In genomic region chr11:71466358-71466757, GRCh38 we compare ENCODE assay signal across 22 cellular contexts. TPM values are rescaled to one million over a fixed set of nuclear protein-coding genes. Genes with fewer than 3 reads are reported as not detected.
DNase-seq lines count a peak whose midpoint lies in the region; ATAC-seq, FAIRE-seq and TF ChIP-seq lines count a peak whose summit lies in the region.
"Had no signal": no experiment of that assay in that cellular context is flagged by ENCODE, and none has a peak within 500 bp of the region (broad histone marks: within the 10 kb centered on the region; RNA-seq: fewer than 3 reads in every experiment).

No MANE protein-coding gene starts in this region.

- no peak for ATAC-seq in Right ventricle myocardium superior (ENCODE audit: poor library complexity)
- no peak for ATAC-seq in left ventricle myocardium superior
- ATAC-seq in RWPE2 (ENCODE audit: low read depth), result no peak
- ATAC-seq: A549; CD8-positive, alpha-beta T cell; GM12878; GM23338; HCT116 had no signal

- 87 to 96% (median 91%) methylated on average over 9 of the region's 9 CpGs for WGBS in spleen, 5 donors

- H3K9me3 ChIP-seq in RWPE2 (ENCODE audit: severe bottlenecking) (no peaks in the 10 kb centered on the region), kidney (ENCODE audit: control insufficient read depth in 1 of 2, low read length in 2 of 2) (no peaks in the 10 kb centered on the region), spleen (no peaks in the 10 kb centered on the region)
- H3K9me3 ChIP-seq: A549 had no signal

- no peak for TF ChIP-seq POLR2A in spleen (IDR thresholded peaks at IDR 0.05)

- DNase-seq in Right ventricle myocardium superior, result peak; percentile 9
- DNase-seq in left ventricle myocardium superior, result no peak
- DNase-seq in RWPE2 (ENCODE audit: low spot score), result peak; percentile 31
- peak; percentile 38 for DNase-seq in kidney
- peak; percentile 33 for DNase-seq in spleen
- no peak for DNase-seq in SK-N-DZ (ENCODE audit: low spot score)
- no peak for DNase-seq in NCI-H446 (lab: John Stamatoyannopoulos, UW)
- DNase-seq: CD8-positive, alpha-beta T cell; DMS53; EL; KBM-7; NCI-H1105 treated with DMSO at 0.1 percent for 48 hours; NCI-H1694 treated with DMSO at 0.1 percent for 48 hours; NCI-H510A; NCI-H748 treated with DMSO at 0.1 percent for 48 hours; SHP77 treated with DMSO at 0.1 percent for 48 hours had no signal

- peaks cover 4% of the 10 kb centered on the region; the same call in 1 of the 2 replicates for H3K36me3 ChIP-seq in RWPE2 (ENCODE audit: low read depth)
- H3K36me3 ChIP-seq in kidney (ENCODE audit: control insufficient read depth in 1 of 2, insufficient read depth in 2 of 2, low read length in 2 of 2), result peaks cover under 1 to 6% of the 10 kb centered on the region in 2 donors
- H3K36me3 ChIP-seq in spleen, result peaks cover 0 to 96% (median 54%) of the 10 kb centered on the region in 6 donors

- H3K27me3 ChIP-seq in RWPE2 (ENCODE audit: insufficient read depth, poor library complexity, severe bottlenecking) (no peaks in the 10 kb centered on the region), spleen (replicated peaks in 1 of 7) (no peaks in the 10 kb centered on the region)
- H3K27me3 ChIP-seq: BLaER1 had no signal

- intact Hi-C loops in Right ventricle myocardium superior (cut with DNase I) (no loop called here), left ventricle myocardium superior (cut with micrococcal nuclease) (no loop called here), kidney (cut with DNase I) (no loop called here), spleen (cut with DNase I; ENCODE audit: low total_unique reads) (no loop called here)

- FAIRE-seq in kidney (lab: Jason Lieb, UNC), result no peak
- FAIRE-seq: A549, GM12878, RCC 7860 had no signal

- no peak overlapping the region for H3K9ac ChIP-seq in kidney (ENCODE audit: low read length in 2 of 2)
- H3K9ac ChIP-seq: BLaER1 had no signal

- no peak overlapping the region for H3K4me3 ChIP-seq in RWPE2 (ENCODE audit: severe bottlenecking)
- H3K4me3 ChIP-seq in kidney (ENCODE audit: low read length in 2 of 2), result no peak overlapping the region
- H3K4me3 ChIP-seq in spleen, result no peak overlapping the region
- H3K4me3 ChIP-seq: A549, BLaER1, GM12878, GM23338 had no signal

- TF ChIP-seq CTCF in RWPE2 (IDR thresholded peaks at IDR 0.05; ENCODE audit: poor library complexity, severe bottlenecking) (no peak), kidney (IDR thresholded peaks at IDR 0.05; ENCODE audit: borderline replicate concordance, extremely low read depth, insufficient read depth) (no peak), spleen (IDR thresholded peaks at IDR 0.05 in 8 of 11, conservative IDR thresholded peaks at IDR 0.05 in 3 of 11) (no peak)

- H3K27ac ChIP-seq in RWPE2 (ENCODE audit: poor library complexity, severe bottlenecking) (no peak overlapping the region), kidney (ENCODE audit: low read depth in 2 of 2, low read length in 2 of 2) (no peak overlapping the region), spleen (no peak overlapping the region)
- H3K27ac ChIP-seq: A549, BLaER1 had no signal

- no peaks in the 10 kb centered on the region for H3K4me1 ChIP-seq in RWPE2 (ENCODE audit: insufficient read depth, poor library complexity, severe bottlenecking)
- H3K4me1 ChIP-seq in kidney (ENCODE audit: control insufficient read depth in 1 of 2, insufficient read depth in 1 of 2, low read depth in 1 of 2, low read length in 2 of 2), result no peaks in the 10 kb centered on the region
- H3K4me1 ChIP-seq in spleen, result no peaks in the 10 kb centered on the region
- H3K4me1 ChIP-seq: A549 had no signal

RNA-seq across cellular contexts. Expression of gene NADSYN1, which starts 13.4 kb away (rescaled TPM):
- total RNA-seq in Right ventricle myocardium superior, result 18.5 TPM
- total RNA-seq in left ventricle myocardium superior, result 20.5 TPM
- total RNA-seq in kidney, result 72.9 TPM
- 34.9 TPM for polyA plus RNA-seq in kidney (ENCODE audit: insufficient read depth, low read depth, low replicate concordance)
- total RNA-seq in spleen, result 100 to 1,000 TPM in 6 of 7 donors, 10 to 100 TPM in 1; 89.6 to 137 (median 112) TPM
- polyA plus RNA-seq in spleen, result 100 to 1,000 TPM in 1 of 3 donors, 10 to 100 TPM in 2; 68.4 to 101 (median 74.4) TPM
- 26.1 and 28.1 TPM in 2 replicates for polyA plus RNA-seq in SK-N-DZ (2014; cell fraction: cytosol; rRNA removed)
- 134 and 192 TPM in 2 replicates for polyA plus RNA-seq in SK-N-DZ (2014; cell fraction: nucleus; rRNA removed)

RNA-seq across cellular contexts. Expression of gene DHCR7, which starts 18.2 kb away (rescaled TPM):
- total RNA-seq in Right ventricle myocardium superior (48.5 TPM), left ventricle myocardium superior (41.3 TPM), kidney (17.8 TPM), spleen (10 to 100 TPM; 10.9 to 26.4 (median 18.2) TPM)
- polyA plus RNA-seq in kidney (ENCODE audit: insufficient read depth, low read depth, low replicate concordance) (35.2 TPM), spleen (1 to 10 TPM; 3.6 to 6.2 (median 4.4) TPM)
- polyA plus RNA-seq in SK-N-DZ (2014; cell fraction: cytosol; rRNA removed), result 64.9 and 69.2 TPM in 2 replicates
- 32.5 and 37.8 TPM in 2 replicates for polyA plus RNA-seq in SK-N-DZ (2014; cell fraction: nucleus; rRNA removed)

Comparison
In these comparisons a context has a peak if more than half of its experiments do, and no peak if none do; other contexts are left out.
1. DNase-seq: peak in Right ventricle myocardium superior (single experiment), RWPE2 (single experiment), kidney (single experiment) and spleen (single experiment); none in left ventricle myocardium superior (single experiment), SK-N-DZ (single experiment) and NCI-H446 (0 of 2).